In the genomic region with DNA sequence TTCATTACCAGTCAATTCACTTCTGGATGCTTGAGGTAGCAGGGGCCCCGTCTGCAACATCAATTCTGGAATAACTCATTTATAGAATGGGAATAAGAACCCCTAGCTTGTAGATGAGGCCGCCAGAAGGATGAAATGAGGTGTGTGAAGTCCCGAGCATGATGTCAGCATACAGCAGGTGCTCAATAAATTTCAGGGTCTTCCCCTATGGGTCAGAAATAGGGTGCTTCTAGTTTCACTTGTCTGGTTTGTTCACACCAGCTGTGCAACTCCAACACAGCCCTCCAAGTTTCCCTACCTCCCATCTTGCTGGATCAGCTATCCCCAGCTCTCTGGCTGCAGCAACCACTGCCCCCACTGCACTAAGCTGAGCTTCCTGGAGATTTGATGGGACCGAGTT, we compare ENCODE assay signal across 10 cellular contexts. TPM values are rescaled to one million over a fixed set of nuclear protein-coding genes. Genes with fewer than 3 reads are reported as not detected.
A peak's percentile ranks its signal among the peaks of the same experiment; 100 is the strongest.
DNase-seq lines count a peak whose midpoint lies in the region; ATAC-seq and TF ChIP-seq lines count a peak whose summit lies in the region.
"Had no signal": no experiment of that assay in that cellular context is flagged by ENCODE, and none has a peak within 500 bp of the region (broad histone marks: within the 10 kb centered on the region; RNA-seq: fewer than 3 reads in every experiment).

No MANE protein-coding gene starts in this region.

- H3K9me3 Mint-ChIP-seq in type B pancreatic cell (no peaks in the 10 kb centered on the region), neural progenitor cell (no peaks in the 10 kb centered on the region)

- TF ChIP-seq CTCF in right atrium auricular region (IDR thresholded peaks at IDR 0.05): no peak
- no peak for TF ChIP-seq CTCF in RWPE2 (IDR thresholded peaks at IDR 0.05; ENCODE audit: poor library complexity, severe bottlenecking)
- no peak for TF ChIP-seq CTCF in type B pancreatic cell (conservative IDR thresholded peaks at IDR 0.05)
- TF ChIP-seq CTCF in neural progenitor cell (IDR thresholded peaks at IDR 0.05): no peak

- no peaks in the 10 kb centered on the region for H3K9me3 ChIP-seq in right atrium auricular region
- H3K9me3 ChIP-seq in RWPE2 (ENCODE audit: severe bottlenecking): no peaks in the 10 kb centered on the region
- H3K9me3 ChIP-seq in neural progenitor cell (ENCODE audit: low read depth): no peaks in the 10 kb centered on the region
- H3K9me3 ChIP-seq: spleen had no signal

- H3K4me1 Mint-ChIP-seq in type B pancreatic cell (ENCODE audit: unreplicated experiment) (peaks cover 35% of the 10 kb centered on the region), neural progenitor cell (no peaks in the 10 kb centered on the region)

- no peak overlapping the region for H2AFZ ChIP-seq in neural progenitor cell (replicated peaks)

- H3K27me3 Mint-ChIP-seq in type B pancreatic cell (peaks cover 10% of the 10 kb centered on the region), neural progenitor cell (ENCODE audit: insufficient read depth, low read depth) (peaks cover 4% of the 10 kb centered on the region)

- H3K79me2 ChIP-seq in neural progenitor cell (ENCODE audit: low read depth): no peaks in the 10 kb centered on the region

- no peaks in the 10 kb centered on the region for H3K36me3 ChIP-seq in right atrium auricular region
- H3K36me3 ChIP-seq in RWPE2 (ENCODE audit: low read depth): peaks cover 55% of the 10 kb centered on the region
- H3K36me3 ChIP-seq in neural progenitor cell: no peaks in the 10 kb centered on the region

- H3K4me3 ChIP-seq in right atrium auricular region: no peak overlapping the region
- H3K4me3 ChIP-seq in RWPE2 (ENCODE audit: severe bottlenecking): no peak overlapping the region
- no peak overlapping the region for H3K4me3 ChIP-seq in neural progenitor cell

- no peaks in the 10 kb centered on the region for H4K20me1 ChIP-seq in neural progenitor cell (ENCODE audit: low read depth)

- H3K27ac Mint-ChIP-seq in type B pancreatic cell (peak overlapping the region; percentile 31), neural progenitor cell (no peak overlapping the region)

- H3K27me3 ChIP-seq in right atrium auricular region (no peaks in the 10 kb centered on the region), RWPE2 (ENCODE audit: insufficient read depth, poor library complexity, severe bottlenecking) (no peaks in the 10 kb centered on the region), neural progenitor cell (no peaks in the 10 kb centered on the region)

- no peak for DNase-seq in Right ventricle myocardium inferior (ENCODE audit: missing footprints)
- no peak for DNase-seq in right atrium auricular region (ENCODE audit: low spot score)
- no peak for DNase-seq in RWPE2 (ENCODE audit: low spot score)
- no peak for DNase-seq in type B pancreatic cell (ENCODE audit: extremely low spot score, unreplicated experiment)
- DNase-seq in HuH-7.5 (ENCODE audit: low spot score): no peak
- DNase-seq in neural progenitor cell (ENCODE audit: low spot score): no peak
- DNase-seq in NCI-H2107 treated with DMSO at 0.1 percent for 48 hours (lab: John Stamatoyannopoulos, UW; ENCODE audit: unreplicated experiment): no peak
- DNase-seq: activated naive CD4-positive, alpha-beta T cell treated with anti-CD3 and anti-CD28 coated beads, Interleukin-2, amount 50 U/mL, for 16 hours; spleen had no signal

- ATAC-seq in Right ventricle myocardium inferior (peak; percentile 38), HG02798 (IDR thresholded peaks at IDR 0.05; ENCODE audit: poor library complexity, unreplicated experiment) (peak; percentile 61), RWPE2 (ENCODE audit: low read depth) (no peak)

- H3K36me3 Mint-ChIP-seq in type B pancreatic cell (no peaks in the 10 kb centered on the region), neural progenitor cell (no peaks in the 10 kb centered on the region)

- no peak overlapping the region for H3K4me2 ChIP-seq in neural progenitor cell

- H3K4me3 Mint-ChIP-seq in type B pancreatic cell: no peak overlapping the region
- H3K4me3 Mint-ChIP-seq in neural progenitor cell: no peak overlapping the region

- H3K9ac ChIP-seq in neural progenitor cell: no peak overlapping the region

- intact Hi-C loops in Right ventricle myocardium inferior (cut with DNase I): no loop called here

- H3F3A ChIP-seq in neural progenitor cell (ENCODE audit: low read depth): no peaks in the 10 kb centered on the region

- no peak overlapping the region for H3K27ac ChIP-seq in right atrium auricular region
- H3K27ac ChIP-seq in RWPE2 (ENCODE audit: poor library complexity, severe bottlenecking): peak overlapping the region; percentile 89
- no peak overlapping the region for H3K27ac ChIP-seq in neural progenitor cell

- peaks cover 0 to 36% of the 10 kb centered on the region in 2 donors for H3K4me1 ChIP-seq in right atrium auricular region
- peaks cover 63% of the 10 kb centered on the region for H3K4me1 ChIP-seq in RWPE2 (ENCODE audit: insufficient read depth, poor library complexity, severe bottlenecking)
- no peaks in the 10 kb centered on the region for H3K4me1 ChIP-seq in neural progenitor cell

RNA-seq across cellular contexts. Expression of a gene that starts 13.5 kb away (rescaled TPM):
- 9.6 TPM for total RNA-seq in Right ventricle myocardium inferior
- 1 to 10 TPM; 3.5 to 5.8 TPM for total RNA-seq in right atrium auricular region
- 1.1 and 2.5 TPM in 2 replicates for total RNA-seq in type B pancreatic cell (ENCODE audit: low replicate concordance)
- not detected in 2 replicates for total RNA-seq in neural progenitor cell (ENCODE audit: low replicate concordance)
